8 cellular contexts compared by ENCODE assay signal in genomic region chr22:42444060-42444904, GRCh38. TPM values are rescaled to one million over a fixed set of nuclear protein-coding genes. Genes with fewer than 3 reads are reported as not detected.
DNase-seq lines count a peak whose midpoint lies in the region; ATAC-seq and TF ChIP-seq lines count a peak whose summit lies in the region.

No MANE protein-coding gene starts in this region.

- H3K9me2 ChIP-seq in Loucy (replicated peaks; ENCODE audit: low read depth, low read length) (no peaks in the 10 kb centered on the region), SK-N-SH (no peaks in the 10 kb centered on the region)

- TF ChIP-seq RAD21 in SK-N-SH (IDR thresholded peaks at IDR 0.05; ENCODE audit: low read length), result peak; percentile 70

- peak; percentile 85 for TF ChIP-seq CTCF in Loucy (conservative IDR thresholded peaks at IDR 0.05; ENCODE audit: low read length)
- TF ChIP-seq CTCF in SK-N-SH (IDR thresholded peaks at IDR 0.05), result peak; percentile 60
- TF ChIP-seq CTCF in glutamatergic neuron (IDR thresholded peaks at IDR 0.05; ENCODE audit: partially characterized antibody, unreplicated experiment), result peak; percentile 91
- peak; percentile 68 for TF ChIP-seq CTCF in osteoblast (IDR thresholded peaks at IDR 0.05; ENCODE audit: extremely low read depth, low read depth, low read length)

- H3K4me1 Mint-ChIP-seq in activated naive CD8-positive, alpha-beta T cell (ENCODE audit: low read depth), result peaks cover 23% of the 10 kb centered on the region
- peaks cover 14% of the 10 kb centered on the region for H3K4me1 Mint-ChIP-seq in glutamatergic neuron (ENCODE audit: low read depth, unreplicated experiment)

- WGBS in SK-N-SH (ENCODE audit: low lambda C conversion rate), result 2% methylated on average over 11 of the region's 28 CpGs

- H3K9ac ChIP-seq in Loucy (ENCODE audit: low read depth, low read length, poor library complexity, severe bottlenecking), result peak overlapping the region; percentile 85
- H3K9ac ChIP-seq in SK-N-SH, result peak overlapping the region; percentile 41; the same call in 1 of the 2 replicates

- TF ChIP-seq EP300 in SK-N-SH (IDR thresholded peaks at IDR 0.05; ENCODE audit: borderline replicate concordance in 1 of 2, low read depth in 1 of 2, low read length in 1 of 2), result no peak

- H3K36me3 ChIP-seq in Loucy (ENCODE audit: insufficient read depth, low read length), result no peaks in the 10 kb centered on the region
- H3K36me3 ChIP-seq in SK-N-SH (replicated peaks in 1 of 2; ENCODE audit: control insufficient read depth in 1 of 2, insufficient read depth in 2 of 2, low read length in 1 of 2), result no peaks in the 10 kb centered on the region
- no peaks in the 10 kb centered on the region for H3K36me3 ChIP-seq in osteoblast (ENCODE audit: insufficient read depth, low read length)

- H3K9me3 ChIP-seq in Loucy (ENCODE audit: insufficient read depth, low read depth, low read length), result no peaks in the 10 kb centered on the region
- no peaks in the 10 kb centered on the region for H3K9me3 ChIP-seq in SK-N-SH
- H3K9me3 ChIP-seq in osteoblast (ENCODE audit: low read depth, low read length), result no peaks in the 10 kb centered on the region

- H2AFZ ChIP-seq in Loucy (ENCODE audit: low read length), result peak overlapping the region; percentile 91
- peak overlapping the region; percentile 86 for H2AFZ ChIP-seq in SK-N-SH (ENCODE audit: low read depth)
- peak overlapping the region; percentile 99 for H2AFZ ChIP-seq in osteoblast (ENCODE audit: low read length)

- H3K4me1 ChIP-seq in Loucy (ENCODE audit: insufficient read depth, low read length, poor library complexity, severe bottlenecking) (peaks cover 51% of the 10 kb centered on the region), SK-N-SH (ENCODE audit: control insufficient read depth in 1 of 2, insufficient read depth in 2 of 2, low read depth in 1 of 2, low read length in 1 of 2) (peaks cover 9 to 11% of the 10 kb centered on the region in 2 experiments; a peak in 2 of 4 replicates), osteoblast (ENCODE audit: insufficient read depth, low read length) (peaks cover 24% of the 10 kb centered on the region)

- H3K27ac Mint-ChIP-seq in activated naive CD8-positive, alpha-beta T cell, result peak overlapping the region; percentile 79
- no peak overlapping the region for H3K27ac Mint-ChIP-seq in glutamatergic neuron (ENCODE audit: unreplicated experiment)

- H4K20me1 ChIP-seq in Loucy (ENCODE audit: insufficient read depth, low read length, poor library complexity, severe bottlenecking), result no peaks in the 10 kb centered on the region
- no peaks in the 10 kb centered on the region for H4K20me1 ChIP-seq in SK-N-SH (ENCODE audit: insufficient read depth)
- H4K20me1 ChIP-seq in osteoblast (ENCODE audit: insufficient read depth, low read length), result no peaks in the 10 kb centered on the region

- peak overlapping the region; percentile 74 for H3K4me3 Mint-ChIP-seq in activated naive CD8-positive, alpha-beta T cell
- peak overlapping the region; percentile 68 for H3K4me3 Mint-ChIP-seq in glutamatergic neuron (ENCODE audit: unreplicated experiment)

- no peaks in the 10 kb centered on the region for H3K27me3 ChIP-seq in Loucy (ENCODE audit: insufficient read depth, low read length, poor library complexity, severe bottlenecking)
- H3K27me3 ChIP-seq in SK-N-SH (ENCODE audit: insufficient read depth), result no peaks in the 10 kb centered on the region
- H3K27me3 ChIP-seq in osteoblast (ENCODE audit: insufficient read depth, low read length), result no peaks in the 10 kb centered on the region

- CTCF ChIA-PET in SK-N-SH (lab: Yijun Ruan, JAX), result interaction anchor here (0.6 to 3.1 kb wide), 43 partner anchors 9 to 519 kb away, joined by 3 to 43 read pairs (median 3); partner anchors contain the start of genes NDUFA6, NFAM1 and SMDT1

- H3K9me3 Mint-ChIP-seq in activated naive CD8-positive, alpha-beta T cell (ENCODE audit: low read depth), result no peaks in the 10 kb centered on the region
- H3K9me3 Mint-ChIP-seq in glutamatergic neuron (ENCODE audit: unreplicated experiment), result peaks cover under 1% of the 10 kb centered on the region

- H3K36me3 Mint-ChIP-seq in activated naive CD8-positive, alpha-beta T cell, result no peaks in the 10 kb centered on the region
- no peaks in the 10 kb centered on the region for H3K36me3 Mint-ChIP-seq in glutamatergic neuron (ENCODE audit: unreplicated experiment)

- H3K79me2 ChIP-seq in Loucy (ENCODE audit: insufficient read depth, low read length), result no peaks in the 10 kb centered on the region
- H3K79me2 ChIP-seq in SK-N-SH (ENCODE audit: insufficient read depth), result no peaks in the 10 kb centered on the region
- no peaks in the 10 kb centered on the region for H3K79me2 ChIP-seq in osteoblast (ENCODE audit: insufficient read depth, low read length)

- no peaks in the 10 kb centered on the region for H3K27me3 Mint-ChIP-seq in activated naive CD8-positive, alpha-beta T cell
- H3K27me3 Mint-ChIP-seq in glutamatergic neuron (ENCODE audit: unreplicated experiment), result peaks cover 4% of the 10 kb centered on the region

- peak overlapping the region; percentile 78 for H3K4me3 ChIP-seq in Loucy (ENCODE audit: low read length, poor library complexity, severe bottlenecking)
- H3K4me3 ChIP-seq in SK-N-SH (ENCODE audit: low read depth in 2 of 2, low read length in 1 of 2), result peak overlapping the region; percentile 34 to 52
- H3K4me3 ChIP-seq in osteoblast (ENCODE audit: insufficient read depth, low read length), result peak overlapping the region; percentile 73

- H3K27ac ChIP-seq in SK-N-SH (ENCODE audit: low read depth in 2 of 2, low read length in 1 of 2) (peak overlapping the region; percentile 33 to 76; a peak in 3 of 4 replicates), osteoblast (ENCODE audit: low read depth, low read length) (peak overlapping the region; percentile 51), temporal lobe (ENCODE audit: low read depth, low read length) (peak overlapping the region; percentile 90)

- H3F3A ChIP-seq in Loucy (ENCODE audit: low read depth) (0 out of 2 replicates have a peak, but pooled peaks cover 2% of the 10 kb centered on the region), SK-N-SH (replicated peaks; ENCODE audit: insufficient read depth) (no peaks in the 10 kb centered on the region)

- H3K4me2 ChIP-seq in Loucy (ENCODE audit: low read depth, low read length, poor library complexity, severe bottlenecking) (peak overlapping the region; percentile 84), SK-N-SH (peak overlapping the region; percentile 81), osteoblast (ENCODE audit: insufficient read depth, low read length) (peak overlapping the region; percentile 98)

- DNase-seq in EH (ENCODE audit: low read depth) (peak; percentile 89), SK-N-SH (peak; percentile 90), glutamatergic neuron (peak; percentile 93), osteoblast (ENCODE audit: insufficient read length, low spot score, missing footprints) (peak; percentile 94)

- no peak for ATAC-seq in GM21360 (IDR thresholded peaks at IDR 0.05; ENCODE audit: unreplicated experiment)

- POLR2A ChIA-PET in SK-N-SH (lab: Yijun Ruan, JAX), result interaction anchor here (0.9 to 1.5 kb wide), 6 partner anchors 10 to 353 kb away, joined by 3 to 8 read pairs (median 4); partner anchors contain the start of gene NDUFA6

TF ChIP-seq in SK-N-SH, 30 proteins besides CTCF, POLR2A, EP300 and RAD21 (continues in another document):
- peak; percentile 62; the same call in 1 of the 2 replicates for TF ChIP-seq YY1 (IDR thresholded peaks at IDR 0.05; ENCODE audit: low read depth)
- TF ChIP-seq JUND (IDR thresholded peaks at IDR 0.05), result peak; percentile 24; the same call in 1 of the 2 replicates
- TF ChIP-seq REST (IDR thresholded peaks at IDR 0.05; ENCODE audit: low read depth, low read length), result no peak
- TF ChIP-seq MEF2A (IDR thresholded peaks at IDR 0.05; ENCODE audit: borderline replicate concordance, low read depth), result no peak
- TF ChIP-seq TAF1 (IDR thresholded peaks at IDR 0.05; ENCODE audit: borderline replicate concordance, low read depth, low read length), result peak; percentile 32; the same call in 1 of the 2 replicates
- TF ChIP-seq EZH2phosphoT487 (IDR thresholded peaks at IDR 0.05; ENCODE audit: borderline replicate concordance, low read depth), result no peak
- peak; percentile 46; the same call in 1 of the 2 replicates for TF ChIP-seq ELF1 (IDR thresholded peaks at IDR 0.05)

RNA-seq across cellular contexts. Expression of gene NFAM1, which starts 12.1 kb away (rescaled TPM):
- polyA plus RNA-seq in SK-N-SH (2012; rRNA removed), result 0.02 TPM in 1 of 2 replicates, not detected in the other
- under 0.01 TPM in 2 replicates for polyA plus RNA-seq in SK-N-SH (2012; cell fraction: cytosol; rRNA removed)
- 0.02 TPM in 1 of 2 replicates, not detected in the other for polyA plus RNA-seq in SK-N-SH (2012; cell fraction: nucleus; rRNA removed)
- total RNA-seq in glutamatergic neuron (ENCODE audit: unreplicated experiment), result 0.91 TPM
- under 0.01 TPM in 2 replicates for total RNA-seq in osteoblast
- total RNA-seq in temporal lobe, result 0.49 TPM
